25 cellular contexts compared by ENCODE assay signal in the genomic region with DNA sequence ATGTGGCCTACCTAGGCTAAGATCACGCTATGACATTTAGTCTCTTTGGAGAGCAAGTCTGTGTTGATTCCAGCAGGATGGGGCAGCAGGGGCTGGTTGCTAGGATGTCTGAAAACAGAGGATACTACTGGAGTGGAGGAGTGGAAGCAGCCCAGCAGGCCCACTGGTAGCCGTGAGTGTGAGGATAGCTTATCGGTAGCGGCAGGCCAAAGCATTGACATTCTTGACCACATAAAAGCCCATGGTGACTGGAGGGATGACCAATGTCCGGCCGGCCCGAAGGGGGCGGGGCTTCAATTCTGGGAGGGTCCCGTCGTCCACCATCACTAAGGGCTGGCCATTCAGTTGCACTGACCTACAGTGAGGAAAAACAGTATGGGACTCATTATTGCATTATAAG. TPM values are rescaled to one million over a fixed set of nuclear protein-coding genes. Genes with fewer than 3 reads are reported as not detected.
DNase-seq lines count a peak whose midpoint lies in the region; ATAC-seq, FAIRE-seq and TF ChIP-seq lines count a peak whose summit lies in the region.
"Had no signal": no experiment of that assay in that cellular context is flagged by ENCODE, and none has a peak within 500 bp of the region (broad histone marks: within the 10 kb centered on the region; RNA-seq: fewer than 3 reads in every experiment).

No MANE protein-coding gene starts in this region.

- peak; percentile 74; the same call in 1 of the 2 replicates for TF ChIP-seq EP300 in K562 (IDR thresholded peaks at IDR 0.05; ENCODE audit: low read length)

- TF ChIP-seq POLR2A in IMR-90 (IDR thresholded peaks at IDR 0.05; ENCODE audit: low read depth, low read length) (no peak), K562 (conservative IDR thresholded peaks at IDR 0.05) (no peak)

- H3K4me3 ChIP-seq in IMR-90 (ENCODE audit: insufficient read depth, low read depth, low read length) (no peak overlapping the region), K562 (no peak overlapping the region), mesenchymal stem cell (ENCODE audit: insufficient read depth in 1 of 2, low read depth in 1 of 2, low read length in 2 of 2) (no peak overlapping the region), coronary artery (no peak overlapping the region)
- H3K4me3 ChIP-seq: A549; BLaER1 treated with 17β-estradiol and CSF1 and Interleukin-3, amounts not matched to agents 10 nM and 100 nM; GM12878; GM23338; HAP-1 had no signal

- H3K36me3 ChIP-seq in IMR-90 (ENCODE audit: control insufficient read depth, insufficient read depth, low read length) (no peaks in the 10 kb centered on the region), K562 (ENCODE audit: control insufficient read depth, insufficient read depth, low read length) (no peaks in the 10 kb centered on the region), mesenchymal stem cell (ENCODE audit: control insufficient read depth in 1 of 2, insufficient read depth in 2 of 2, low read depth in 1 of 2, low read length in 2 of 2) (no peaks in the 10 kb centered on the region)
- H3K36me3 ChIP-seq: BE2C; BLaER1 treated with 17β-estradiol and CSF1 and Interleukin-3, amounts not matched to agents 10 nM and 100 nM; HAP-1 had no signal

- H2AK9ac ChIP-seq in IMR-90 (replicated peaks; ENCODE audit: low read depth, low read length, poor library complexity): no peak overlapping the region

- no peaks in the 10 kb centered on the region for H4K20me1 ChIP-seq in IMR-90 (ENCODE audit: insufficient read depth, low read length)
- no peaks in the 10 kb centered on the region for H4K20me1 ChIP-seq in K562 (replicated peaks; ENCODE audit: control insufficient read depth, insufficient read depth, low read length)
- H4K20me1 ChIP-seq: BLaER1 treated with 17β-estradiol and CSF1 and Interleukin-3, amounts not matched to agents 10 nM and 100 nM had no signal

- no peaks in the 10 kb centered on the region for H3K79me1 ChIP-seq in IMR-90 (ENCODE audit: low read depth in 1 of 2, low read length in 2 of 2)
- no peaks in the 10 kb centered on the region for H3K79me1 ChIP-seq in mesenchymal stem cell (replicated peaks; ENCODE audit: low read length, poor library complexity, severe bottlenecking)

- no peak overlapping the region for H3K4me2 ChIP-seq in IMR-90 (ENCODE audit: low read depth, low read length)
- H3K4me2 ChIP-seq in K562 (ENCODE audit: insufficient read depth, low read length): peak overlapping the region; percentile 49
- no peak overlapping the region for H3K4me2 ChIP-seq in mesenchymal stem cell (ENCODE audit: low read length, poor library complexity, severe bottlenecking)
- H3K4me2 ChIP-seq: A549; BLaER1 treated with 17β-estradiol and CSF1 and Interleukin-3, amounts not matched to agents 10 nM and 100 nM; GM23338 had no signal

- H4K5ac ChIP-seq in IMR-90 (ENCODE audit: low read depth, low read length): no peak overlapping the region

- H3K9ac ChIP-seq in IMR-90 (ENCODE audit: low read depth, low read length): no peak overlapping the region
- H3K9ac ChIP-seq in K562 (ENCODE audit: insufficient read depth in 1 of 2, low read depth in 2 of 2, low read length in 2 of 2): 0 out of 4 replicates have a peak overlapping the region, but pooled peaks of 1 of the 2 experiments have one; percentile 0
- no peak overlapping the region for H3K9ac ChIP-seq in mesenchymal stem cell (ENCODE audit: low read length)
- H3K9ac ChIP-seq: BLaER1 treated with 17β-estradiol and CSF1 and Interleukin-3, amounts not matched to agents 10 nM and 100 nM had no signal

- H3K27me3 ChIP-seq in IMR-90 (ENCODE audit: control insufficient read depth, insufficient read depth, low read length) (no peaks in the 10 kb centered on the region), K562 (ENCODE audit: control insufficient read depth in 2 of 2, insufficient read depth in 2 of 2, low read length in 2 of 2) (no peaks in the 10 kb centered on the region), mesenchymal stem cell (ENCODE audit: control insufficient read depth in 1 of 2, insufficient read depth in 1 of 2, low read length in 2 of 2) (no peaks in the 10 kb centered on the region)
- H3K27me3 ChIP-seq: BLaER1 treated with 17β-estradiol and CSF1 and Interleukin-3, amounts not matched to agents 10 nM and 100 nM had no signal

- H4K91ac ChIP-seq in IMR-90 (ENCODE audit: insufficient read depth, low read depth, low read length): no peak overlapping the region
- H4K91ac ChIP-seq in mesenchymal stem cell (ENCODE audit: low read length): no peak overlapping the region

- H3K14ac ChIP-seq in IMR-90 (replicated peaks; ENCODE audit: low read depth, low read length) (no peak overlapping the region), mesenchymal stem cell (ENCODE audit: low read length in 2 of 2) (peak overlapping the region in 1 of 2 experiments; percentile 7)

- H2AK5ac ChIP-seq in IMR-90 (ENCODE audit: low read depth, low read length) (peak overlapping the region; percentile 8; the same call in 1 of the 2 replicates), mesenchymal stem cell (ENCODE audit: low read length, severe bottlenecking) (peak overlapping the region; percentile 50)

- H2AFZ ChIP-seq in IMR-90 (replicated peaks; ENCODE audit: low read length, poor library complexity) (no peak overlapping the region), K562 (ENCODE audit: low read depth, low read length) (no peak overlapping the region), mesenchymal stem cell (ENCODE audit: low read depth, low read length) (no peak overlapping the region)
- H2AFZ ChIP-seq: GM23338 had no signal

- H2BK15ac ChIP-seq in IMR-90 (ENCODE audit: low read depth, low read length) (no peak overlapping the region), mesenchymal stem cell (ENCODE audit: low read depth, poor library complexity, severe bottlenecking) (no peak overlapping the region)

- dilution Hi-C loops in IMR-90 (cut with HindIII; ENCODE audit: low sequenced_read_pairs, unreplicated experiment): no loop called here

- no peak overlapping the region for H2BK5ac ChIP-seq in IMR-90 (ENCODE audit: low read depth, low read length, poor library complexity, severe bottlenecking)
- no peak overlapping the region for H2BK5ac ChIP-seq in mesenchymal stem cell (ENCODE audit: low read depth, low read length, poor library complexity, severe bottlenecking)

- H3K56ac ChIP-seq in IMR-90 (ENCODE audit: extremely low read depth, insufficient read depth, low read length): no peak overlapping the region

- TF ChIP-seq RAD21 in IMR-90 (IDR thresholded peaks at IDR 0.05; ENCODE audit: low read length): no peak
- TF ChIP-seq RAD21 in K562 (CRISPR knock-in tag; conservative IDR thresholded peaks at IDR 0.05 in 1 of 2, IDR thresholded peaks at IDR 0.05 in 1 of 2): no peak

- TF ChIP-seq CTCF in IMR-90 (conservative IDR thresholded peaks at IDR 0.05; ENCODE audit: low read depth, low read length) (no peak), K562 (IDR thresholded peaks at IDR 0.05 in 2 of 3, conservative IDR thresholded peaks at IDR 0.05 in 1 of 3; ENCODE audit: insufficient read depth in 2 of 3, low read depth in 1 of 3, low read length in 3 of 3) (no peak), coronary artery (IDR thresholded peaks at IDR 0.05) (no peak)

- no peak for DNase-seq in IMR-90
- peak; percentile 63 to 89 (median 70) for DNase-seq in K562 (ENCODE audit: extremely low read depth in 1 of 4, low spot score in 3 of 4)
- DNase-seq in mesenchymal stem cell: no peak
- no peak for DNase-seq in coronary artery (ENCODE audit: low spot score)
- no peak for DNase-seq in NCI-H1436 treated with DMSO at 0.1 percent for 48 hours (lab: John Stamatoyannopoulos, UW)
- DNase-seq in UCSD-AML1 (lab: John Stamatoyannopoulos, UW; ENCODE audit: unreplicated experiment): no peak
- DNase-seq: 8988T; ACHN; AML-193; BE2C; CD4-positive, alpha-beta T cell; CD8-positive, alpha-beta memory T cell; DMS 273 treated with DMSO at 0.1 percent for 48 hours; DMS79; EL; GDM1; HFFc6 had no signal

- intact Hi-C loops in IMR-90 (cut with micrococcal nuclease): no loop called here
- intact Hi-C loops in K562 (cut with micrococcal nuclease): no loop called here

- H2BK120ac ChIP-seq in IMR-90 (ENCODE audit: low read depth, low read length) (no peak overlapping the region), mesenchymal stem cell (ENCODE audit: low read depth, low read length) (no peak overlapping the region)

- H3K4ac ChIP-seq in IMR-90 (ENCODE audit: low read depth, low read length) (0 out of 2 replicates have a peak overlapping the region, but pooled peaks have one; percentile 3), mesenchymal stem cell (ENCODE audit: low read depth in 1 of 2, low read length in 2 of 2) (no peak overlapping the region)

- ATAC-seq in IMR-90 (ENCODE audit: low read depth) (no peak), K562 (peak; percentile 85)
- ATAC-seq: A549, GM12878, GM23338 had no signal

- H3K23ac ChIP-seq in IMR-90 (ENCODE audit: low read depth, low read length) (no peak overlapping the region), mesenchymal stem cell (ENCODE audit: low read length in 2 of 2) (no peak overlapping the region)

- no peak overlapping the region for H3K18ac ChIP-seq in IMR-90 (ENCODE audit: low read depth, low read length)
- no peak overlapping the region for H3K18ac ChIP-seq in mesenchymal stem cell (ENCODE audit: low read depth in 1 of 2, low read length in 2 of 2)

- H3K9me3 ChIP-seq in IMR-90 (ENCODE audit: control insufficient read depth, insufficient read depth, low read length) (no peaks in the 10 kb centered on the region), K562 (replicated peaks; ENCODE audit: control insufficient read depth, insufficient read depth, low read depth, low read length) (no peaks in the 10 kb centered on the region), mesenchymal stem cell (ENCODE audit: control insufficient read depth, low read length) (no peaks in the 10 kb centered on the region)
- H3K9me3 ChIP-seq: A549; BE2C; BLaER1 treated with 17β-estradiol and CSF1 and Interleukin-3, amounts not matched to agents 10 nM and 100 nM; HAP-1 had no signal

- H2BK20ac ChIP-seq in IMR-90 (ENCODE audit: low read depth, low read length): peak overlapping the region; percentile 50; the same call in 1 of the 2 replicates

- BruUV-seq in IMR-90 (replicated peaks; lab: Mats Ljungman, UMichigan): no TSS peak
- BruUV-seq in K562 (replicated peaks; lab: Mats Ljungman, UMichigan): no TSS peak

- H2BK12ac ChIP-seq in mesenchymal stem cell (ENCODE audit: low read length in 2 of 2): peak overlapping the region in 1 of 2 experiments; percentile 15

- POLR2A ChIA-PET in IMR-90 (lab: Charles Lee; ENCODE audit: unreplicated experiment): no interaction called here
- POLR2A ChIA-PET in K562 (lab: Yijun Ruan, JAX): interaction anchor here (0.6 to 1.1 kb wide), 2 partner anchors 16 to 32 kb away, joined by 3 read pairs; no protein-coding TSS in a partner anchor

- H4K8ac ChIP-seq in IMR-90 (ENCODE audit: low read depth in 2 of 2, low read length in 2 of 2) (no peak overlapping the region), mesenchymal stem cell (ENCODE audit: low read length) (no peak overlapping the region)

- WGBS in IMR-90 (ENCODE audit: extremely low coverage in 2 of 2, insufficient read length in 1 of 2), 2 experiments: 100% methylated on average over 1 of the region's 10 CpGs; no CpG with 5 or more reads in 1 of the 2 experiments
- 3% methylated on average over 10 of the region's 10 CpGs for WGBS in K562 (ENCODE audit: insufficient coverage, low coverage, missing lambda C conversion rate)
- WGBS in mesenchymal stem cell: 92% methylated on average over 10 of the region's 10 CpGs

- H3K79me2 ChIP-seq in K562 (ENCODE audit: control insufficient read depth, insufficient read depth, low read length): no peaks in the 10 kb centered on the region

- in situ Hi-C loops in IMR-90 (cut with MboI; ENCODE audit: low sequenced_read_pairs): no loop called here
- in situ Hi-C loops in K562 (cut with MboI): no loop called here

- FAIRE-seq in K562 (lab: Jason Lieb, UNC): peak; percentile 97
- FAIRE-seq: A549, D721Med, GM12878, GM19239, H54 had no signal

- no peaks in the 10 kb centered on the region for H3K9me1 ChIP-seq in IMR-90 (ENCODE audit: insufficient read depth, low read length)
- H3K9me1 ChIP-seq in K562 (ENCODE audit: control insufficient read depth, insufficient read depth, low read length): no peaks in the 10 kb centered on the region

- CTCF ChIA-PET in IMR-90 (lab: Yijun Ruan, JAX): interaction anchor here (0.7 kb wide), 1 partner anchor 57 kb away, joined by 3 read pairs; no protein-coding TSS in a partner anchor
- CTCF ChIA-PET in K562 (lab: Yijun Ruan, JAX; ENCODE audit: low intra/inter-chr PET ratio): no interaction called here

- H3K27ac ChIP-seq in IMR-90 (ENCODE audit: insufficient read depth, low read length) (no peak overlapping the region), K562 (ENCODE audit: extremely low read depth, low read depth, low read length) (peak overlapping the region; percentile 95), mesenchymal stem cell (ENCODE audit: low read length, poor library complexity, severe bottlenecking) (no peak overlapping the region), coronary artery (no peak overlapping the region)
- H3K27ac ChIP-seq: A549; BLaER1 treated with 17β-estradiol and CSF1 and Interleukin-3, amounts not matched to agents 10 nM and 100 nM had no signal

- H3K4me1 ChIP-seq in IMR-90 (ENCODE audit: control insufficient read depth, insufficient read depth, low read length) (peaks cover 4% of the 10 kb centered on the region), K562 (replicated peaks in 1 of 2; ENCODE audit: control insufficient read depth in 2 of 2, insufficient read depth in 2 of 2, low read length in 2 of 2) (peaks cover 43 to 65% of the 10 kb centered on the region in 2 experiments), mesenchymal stem cell (ENCODE audit: control insufficient read depth, insufficient read depth, low read depth, low read length) (peaks cover 6% of the 10 kb centered on the region)
- H3K4me1 ChIP-seq: HAP-1 had no signal

RNA-seq across cellular contexts. Expression of gene HPS1, which starts 12.7 kb away (rescaled TPM):
- total RNA-seq in IMR-90 (2012; rRNA removed) (14.0 and 15.8 TPM in 2 replicates), K562 (2014; rRNA removed) (26.3 and 37.1 TPM in 2 replicates), K562 (2014; rRNA removed; fragmentation: Illumina TruSeq; extraction: Trizol) (16.2 and 18.7 TPM in 2 replicates), K562 (2015; rRNA removed; fragmentation: Illumina TruSeq; extraction: Trizol) (20.8 and 23.2 TPM in 2 replicates), K562 (2021) (43.6 and 45.3 TPM in 2 replicates)
- polyA plus RNA-seq in IMR-90 (2012; rRNA removed) (55.2 and 60.9 TPM in 2 replicates), K562 (2011; rRNA removed) (36.1 and 53.7 TPM in 2 replicates), K562 (2014; fragmentation: Illumina TruSeq; extraction: Trizol) (31.0 and 35.2 TPM in 2 replicates), K562 (2014; fragmentation: Nextera tagmentation; extraction: Ambion mirVana) (10 to 100 TPM; 18.1 to 23.7 TPM), K562 (2014; rRNA removed) (34.4 and 38.4 TPM in 2 replicates)
- 48.7 and 61.4 TPM in 2 replicates for polyA plus RNA-seq in IMR-90 (2012; cell fraction: cytosol; rRNA removed)
- polyA plus RNA-seq in IMR-90 (2012; cell fraction: nucleus; rRNA removed; ENCODE audit: low replicate concordance): 100 and 167 TPM in 2 replicates
- total RNA-seq in K562 (2011; cell fraction: chromatin; rRNA removed; ENCODE audit: low replicate concordance): 66.7 and 154 TPM in 2 replicates
- total RNA-seq in K562 (2011; cell fraction: nucleolus; rRNA removed): 80.3 and 92.9 TPM in 2 replicates
- 62.7 and 73.1 TPM in 2 replicates for total RNA-seq in K562 (2011; cell fraction: nucleoplasm; rRNA removed)
- 29.6 and 48.7 TPM in 2 replicates for polyA plus RNA-seq in K562 (2011; cell fraction: cytosol; rRNA removed)
- polyA plus RNA-seq in K562 (2011; cell fraction: nucleus; rRNA removed): 137 and 184 TPM in 2 replicates
- polyA plus RNA-seq in K562 (2012): 46.1 and 96.9 TPM in 2 replicates
- 20.8 and 27.8 TPM in 2 replicates for polyA minus RNA-seq in K562 (2011; rRNA and poly(A)+ RNA removed)
- polyA minus RNA-seq in K562 (2011; cell fraction: cytosol; rRNA and poly(A)+ RNA removed): 24.5 and 27.4 TPM in 2 replicates
- polyA minus RNA-seq in K562 (2011; cell fraction: nucleus; rRNA and poly(A)+ RNA removed): 43.5 and 44.1 TPM in 2 replicates
- polyA plus RNA-seq in mesenchymal stem cell (2013, experiment 1 of 2): 68.1 TPM
- polyA plus RNA-seq in mesenchymal stem cell (2013, experiment 2 of 2): 67.1 TPM

RNA-seq across cellular contexts. Expression of gene PYROXD2, which starts 44.4 kb away (rescaled TPM):
- total RNA-seq in IMR-90 (2012; rRNA removed) (5.8 and 6.5 TPM in 2 replicates), K562 (2014; rRNA removed) (0.14 TPM in 1 of 2 replicates, not detected in the other), K562 (2014; rRNA removed; fragmentation: Illumina TruSeq; extraction: Trizol) (0.15 TPM in 1 of 2 replicates, not detected in the other), K562 (2015; rRNA removed; fragmentation: Illumina TruSeq; extraction: Trizol) (0.83 TPM in 1 of 2 replicates, not detected in the other), K562 (2021) (0.58 and 1.0 TPM in 2 replicates)
- polyA plus RNA-seq in IMR-90 (2012; rRNA removed) (16.3 and 16.4 TPM in 2 replicates), K562 (2011; rRNA removed) (1.4 and 2.1 TPM in 2 replicates), K562 (2014; fragmentation: Illumina TruSeq; extraction: Trizol) (0.36 TPM in 1 of 2 replicates, not detected in the other), K562 (2014; fragmentation: Nextera tagmentation; extraction: Ambion mirVana) (under 1 TPM; 0.56 to 0.67 TPM), K562 (2014; rRNA removed) (0.09 and 0.64 TPM in 2 replicates)
- polyA plus RNA-seq in IMR-90 (2012; cell fraction: cytosol; rRNA removed): 11.1 and 18.4 TPM in 2 replicates
- polyA plus RNA-seq in IMR-90 (2012; cell fraction: nucleus; rRNA removed; ENCODE audit: low replicate concordance): 78.4 and 95.1 TPM in 2 replicates
- total RNA-seq in K562 (2011; cell fraction: chromatin; rRNA removed; ENCODE audit: low replicate concordance): 1.5 and 7.7 TPM in 2 replicates
- total RNA-seq in K562 (2011; cell fraction: nucleolus; rRNA removed): 2.0 and 2.7 TPM in 2 replicates
- total RNA-seq in K562 (2011; cell fraction: nucleoplasm; rRNA removed): 2.6 and 4.7 TPM in 2 replicates
- 0.25 and 0.54 TPM in 2 replicates for polyA plus RNA-seq in K562 (2011; cell fraction: cytosol; rRNA removed)
- 7.7 and 14.3 TPM in 2 replicates for polyA plus RNA-seq in K562 (2011; cell fraction: nucleus; rRNA removed)
- 1.0 and 2.6 TPM in 2 replicates for polyA plus RNA-seq in K562 (2012)
- polyA minus RNA-seq in K562 (2011; rRNA and poly(A)+ RNA removed): 0.49 and 0.87 TPM in 2 replicates
- not detected in 2 replicates for polyA minus RNA-seq in K562 (2011; cell fraction: cytosol; rRNA and poly(A)+ RNA removed)
- 0.94 and 1.1 TPM in 2 replicates for polyA minus RNA-seq in K562 (2011; cell fraction: nucleus; rRNA and poly(A)+ RNA removed)
- polyA plus RNA-seq in mesenchymal stem cell (2013, experiment 1 of 2): 4.8 TPM
- 5.4 TPM for polyA plus RNA-seq in mesenchymal stem cell (2013, experiment 2 of 2)

Comparison
In these comparisons a context has a peak if more than half of its experiments do, and no peak if none do; other contexts are left out.
1. DNase-seq: peak in K562 (4 of 4); none in IMR-90 (single experiment), mesenchymal stem cell (single experiment), coronary artery (single experiment), NCI-H1436 treated with DMSO at 0.1 percent for 48 hours (single experiment) and UCSD-AML1 (single experiment).